13 cellular contexts compared by ENCODE assay signal in the genomic region with DNA sequence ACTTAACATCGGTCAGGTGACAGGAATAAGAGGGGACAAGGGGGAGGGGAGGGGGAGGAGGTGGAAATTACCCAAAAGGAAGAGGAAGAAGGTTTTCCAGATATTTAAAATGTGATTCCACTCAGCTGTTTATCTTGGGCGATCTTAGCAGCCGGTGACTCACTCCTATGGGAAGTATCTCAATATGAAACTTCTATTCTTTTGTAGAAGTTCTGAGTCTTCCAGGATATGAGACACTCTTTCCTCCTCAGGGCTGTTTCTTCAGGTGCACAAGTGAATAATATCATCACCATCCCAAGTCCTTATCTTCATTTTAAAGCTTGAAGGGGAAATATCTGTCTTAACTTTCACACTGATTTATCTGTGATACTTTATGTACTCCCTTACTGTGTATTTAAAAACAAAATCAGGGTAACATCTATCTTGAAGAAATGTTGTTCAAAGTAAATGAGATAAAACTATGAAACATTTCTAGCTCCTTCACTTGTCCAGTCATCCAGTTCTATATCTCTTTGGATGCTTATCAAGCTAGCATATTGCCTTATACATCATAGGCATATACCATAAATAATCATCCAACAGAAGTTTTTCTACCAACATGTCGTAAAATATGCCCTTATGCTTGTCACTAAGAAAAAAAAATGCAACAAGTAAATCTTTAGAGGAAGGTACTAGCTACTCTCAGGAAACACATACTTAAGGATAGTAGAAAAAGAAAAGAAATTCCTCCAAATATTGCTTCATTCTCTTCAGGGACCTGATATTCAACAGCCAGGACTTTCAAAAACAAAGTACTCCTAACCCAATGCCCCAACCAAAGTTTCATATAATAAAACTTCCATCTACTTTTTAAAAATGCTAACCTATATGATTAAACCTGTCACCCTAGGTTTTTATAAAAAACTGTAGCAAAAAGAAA. TPM values are rescaled to one million over a fixed set of nuclear protein-coding genes. Genes with fewer than 3 reads are reported as not detected.
DNase-seq lines count a peak whose midpoint lies in the region; ATAC-seq and TF ChIP-seq lines count a peak whose summit lies in the region.
"Had no signal": no experiment of that assay in that cellular context is flagged by ENCODE, and none has a peak within 500 bp of the region (broad histone marks: within the 10 kb centered on the region; RNA-seq: fewer than 3 reads in every experiment).

No MANE protein-coding gene starts in this region.

- H3K9me3 Mint-ChIP-seq in MCF 10A (ENCODE audit: unreplicated experiment) = no peaks in the 10 kb centered on the region
- H3K9me3 Mint-ChIP-seq in stimulated activated effector memory CD8-positive, alpha-beta T cell treated with anti-CD3 and anti-CD28 coated beads, Interleukin-12 subunit alpha, Interleukin-12 subunit beta, amount 100 ng/mL, for 72 hours = no peaks in the 10 kb centered on the region
- H3K9me3 Mint-ChIP-seq: activated naive CD4-positive, alpha-beta T cell treated with anti-CD3 and anti-CD28 coated beads, Interleukin-2, amount 50 U/mL, for 24 hours had no signal

- TF ChIP-seq EP300 in ovary (IDR thresholded peaks at IDR 0.05) = no peak

- H3K4me1 ChIP-seq in breast epithelium = no peaks in the 10 kb centered on the region
- H3K4me1 ChIP-seq in ovary (ENCODE audit: insufficient read depth) = peaks cover 16% of the 10 kb centered on the region
- H3K4me1 ChIP-seq: Peyer's patch had no signal

- intact Hi-C loops in MCF 10A (cut with micrococcal nuclease) (no loop called here), breast epithelium (cut with DNase I; ENCODE audit: low total_unique reads) (no loop called here), ovary (cut with DNase I) (no loop called here)

- POLR2A ChIA-PET in MCF 10A (lab: Yijun Ruan, JAX) = interaction anchor here (0.6 to 1.9 kb wide), 5 partner anchors 9 to 438 kb away, joined by 3 to 7 read pairs (median 3); a partner anchor contains a TSS

- no peaks in the 10 kb centered on the region for H3K27me3 Mint-ChIP-seq in MCF 10A (ENCODE audit: insufficient read depth, unreplicated experiment)

- peak; percentile 71 for ATAC-seq in stimulated activated effector memory CD8-positive, alpha-beta T cell treated with anti-CD3 and anti-CD28 coated beads, Interleukin-12 subunit alpha, Interleukin-12 subunit beta, amount 100 ng/mL, for 72 hours
- no peak for ATAC-seq in HG02642 (IDR thresholded peaks at IDR 0.05; ENCODE audit: poor library complexity, unreplicated experiment)
- ATAC-seq in HG02870 (IDR thresholded peaks at IDR 0.05; ENCODE audit: unreplicated experiment) = no peak

- no peaks in the 10 kb centered on the region for H3K36me3 ChIP-seq in breast epithelium
- H3K36me3 ChIP-seq in ovary = no peaks in the 10 kb centered on the region
- H3K36me3 ChIP-seq: Peyer's patch had no signal

- H3K27ac Mint-ChIP-seq in MCF 10A (ENCODE audit: low read depth, unreplicated experiment) = peak overlapping the region; percentile 51
- H3K27ac Mint-ChIP-seq in stimulated activated effector memory CD8-positive, alpha-beta T cell treated with anti-CD3 and anti-CD28 coated beads, Interleukin-12 subunit alpha, Interleukin-12 subunit beta, amount 100 ng/mL, for 72 hours = no peak overlapping the region
- H3K27ac Mint-ChIP-seq: activated naive CD4-positive, alpha-beta T cell treated with anti-CD3 and anti-CD28 coated beads, Interleukin-2, amount 50 U/mL, for 24 hours; B cell had no signal

- WGBS in ovary, 3 donors = 81 to 90% (median 83%) methylated on average over 4 of the region's 4 CpGs

- H3K4me3 ChIP-seq in breast epithelium (no peak overlapping the region), ovary (no peak overlapping the region)
- H3K4me3 ChIP-seq: Peyer's patch had no signal

- H3K4me3 Mint-ChIP-seq in MCF 10A (ENCODE audit: unreplicated experiment) = no peak overlapping the region
- H3K4me3 Mint-ChIP-seq in stimulated activated effector memory CD8-positive, alpha-beta T cell treated with anti-CD3 and anti-CD28 coated beads, Interleukin-12 subunit alpha, Interleukin-12 subunit beta, amount 100 ng/mL, for 72 hours = no peak overlapping the region
- H3K4me3 Mint-ChIP-seq: activated naive CD4-positive, alpha-beta T cell treated with anti-CD3 and anti-CD28 coated beads, Interleukin-2, amount 50 U/mL, for 24 hours; B cell had no signal

- H3K9me3 ChIP-seq in breast epithelium (no peaks in the 10 kb centered on the region), ovary (no peaks in the 10 kb centered on the region)
- H3K9me3 ChIP-seq: Peyer's patch had no signal

- no peak for TF ChIP-seq CTCF in MCF 10A (IDR thresholded peaks at IDR 0.05; ENCODE audit: unreplicated experiment)
- no peak for TF ChIP-seq CTCF in breast epithelium (IDR thresholded peaks at IDR 0.05)
- no peak for TF ChIP-seq CTCF in ovary (IDR thresholded peaks at IDR 0.05)

- TF ChIP-seq POLR2A in breast epithelium (IDR thresholded peaks at IDR 0.05) = no peak
- no peak for TF ChIP-seq POLR2A in ovary (IDR thresholded peaks at IDR 0.05)

- H3K4me1 Mint-ChIP-seq in MCF 10A (ENCODE audit: insufficient read depth, unreplicated experiment) = peaks cover 24% of the 10 kb centered on the region
- H3K4me1 Mint-ChIP-seq in stimulated activated effector memory CD8-positive, alpha-beta T cell treated with anti-CD3 and anti-CD28 coated beads, Interleukin-12 subunit alpha, Interleukin-12 subunit beta, amount 100 ng/mL, for 72 hours = no peaks in the 10 kb centered on the region
- H3K4me1 Mint-ChIP-seq: activated naive CD4-positive, alpha-beta T cell treated with anti-CD3 and anti-CD28 coated beads, Interleukin-2, amount 50 U/mL, for 24 hours; B cell had no signal

- DNase-seq in MCF 10A (ENCODE audit: unreplicated experiment) (peak; percentile 72), breast epithelium (ENCODE audit: low spot score in 2 of 2) (no peak), amniotic stem cell (lab: John Stamatoyannopoulos, UW) (peak; percentile 62), glomerular visceral epithelial cell (ENCODE audit: extremely low spot score) (peak; percentile 27), ovary (no peak)
- no peak for DNase-seq in stimulated activated effector memory CD8-positive, alpha-beta T cell treated with anti-CD3 and anti-CD28 coated beads, Interleukin-12 subunit alpha, Interleukin-12 subunit beta, amount 100 ng/mL, for 72 hours (ENCODE audit: low spot score in 2 of 2)
- DNase-seq: activated CD4-positive, CD25-positive, alpha-beta regulatory T cell; NCI-H2029; Peyer's patch had no signal

- no TSS peak for BruUV-seq in MCF 10A (replicated peaks; lab: Mats Ljungman, UMichigan)

- H3K27me3 ChIP-seq in breast epithelium (no peaks in the 10 kb centered on the region), ovary (no peaks in the 10 kb centered on the region)
- H3K27me3 ChIP-seq: Peyer's patch had no signal

- no peaks in the 10 kb centered on the region for H3K36me3 Mint-ChIP-seq in MCF 10A (ENCODE audit: insufficient read depth, unreplicated experiment)
- H3K36me3 Mint-ChIP-seq in stimulated activated effector memory CD8-positive, alpha-beta T cell treated with anti-CD3 and anti-CD28 coated beads, Interleukin-12 subunit alpha, Interleukin-12 subunit beta, amount 100 ng/mL, for 72 hours = no peaks in the 10 kb centered on the region
- H3K36me3 Mint-ChIP-seq: activated naive CD4-positive, alpha-beta T cell treated with anti-CD3 and anti-CD28 coated beads, Interleukin-2, amount 50 U/mL, for 24 hours had no signal

- H3K27ac ChIP-seq in breast epithelium (no peak overlapping the region), ovary (no peak overlapping the region)
- H3K27ac ChIP-seq: Peyer's patch had no signal

- CTCF ChIA-PET in MCF 10A (lab: Yijun Ruan, JAX) = interaction anchor here (0.5 kb wide), 1 partner anchor 15 kb away, joined by 3 read pairs; no protein-coding TSS in a partner anchor

RNA-seq across cellular contexts. Expression of a gene that starts 13.7 kb away (rescaled TPM):
- 28.0 and 31.4 TPM in 2 replicates for total RNA-seq in MCF 10A (2022)
- 10 to 100 TPM; 31.7 to 43.3 (median 41.9) TPM for total RNA-seq in breast epithelium
- 10 to 100 TPM; 15.7 to 39.7 (median 28.3) TPM for total RNA-seq in ovary
- polyA plus RNA-seq in ovary = 10 to 100 TPM in 1 of 2 donors, 1 to 10 TPM in 1; 9.5 to 15.7 TPM

RNA-seq across cellular contexts. Expression of a gene that starts 14.0 kb away (rescaled TPM):
- total RNA-seq in MCF 10A (2022) (17.1 and 19.9 TPM in 2 replicates), breast epithelium (10 to 100 TPM; 30.8 to 38.3 (median 34.2) TPM), ovary (10 to 100 TPM; 18.1 to 27.3 (median 21.8) TPM)
- polyA plus RNA-seq in ovary = 10 to 100 TPM; 16.4 to 19.8 TPM

Comparison
In these comparisons a context has a peak if more than half of its experiments do, and no peak if none do; other contexts are left out.
1. DNase-seq: peak in MCF 10A (single experiment), amniotic stem cell (single experiment) and glomerular visceral epithelial cell (single experiment); none in breast epithelium (0 of 2), stimulated activated effector memory CD8-positive, alpha-beta T cell treated with anti-CD3 and anti-CD28 coated beads, Interleukin-12 subunit alpha, Interleukin-12 subunit beta, amount 100 ng/mL, for 72 hours (0 of 2) and ovary (0 of 5).